ENCODE assay signal across 10 cellular contexts in genomic region chr11:64870893-64871849, GRCh38. TPM values are rescaled to one million over a fixed set of nuclear protein-coding genes. Genes with fewer than 3 reads are reported as not detected.
DNase-seq lines count a peak whose midpoint lies in the region; ATAC-seq, FAIRE-seq and TF ChIP-seq lines count a peak whose summit lies in the region.
"Had no signal": no experiment of that assay in that cellular context is flagged by ENCODE, and none has a peak within 500 bp of the region (broad histone marks: within the 10 kb centered on the region; RNA-seq: fewer than 3 reads in every experiment).

No MANE protein-coding gene starts in this region.

- peaks cover 95% of the 10 kb centered on the region for H3K36me3 Mint-ChIP-seq in activated T-helper 17 cell treated with anti-CD3 and anti-CD28 coated beads, Interleukin-2, amount 50 U/mL, for 72 hours (ENCODE audit: low read depth)

- peaks cover 37% of the 10 kb centered on the region for H3K36me3 ChIP-seq in right atrium auricular region

- H3K9me3 ChIP-seq in right atrium auricular region = no peaks in the 10 kb centered on the region

- H3K27me3 Mint-ChIP-seq in activated T-helper 17 cell treated with anti-CD3 and anti-CD28 coated beads, Interleukin-2, amount 50 U/mL, for 72 hours = no peaks in the 10 kb centered on the region

- TF ChIP-seq POLR2A in GM12892 (IDR thresholded peaks at IDR 0.05; ENCODE audit: low read depth, low read length) = no peak; the same call in 1 of the 2 replicates

- H3K4me3 ChIP-seq in right atrium auricular region (peak overlapping the region in 1 of 2 donors; percentile 19), skin epidermis (peak overlapping the region in 1 of 7 experiments; percentile 7)

- H3K4me3 Mint-ChIP-seq in activated T-helper 17 cell treated with anti-CD3 and anti-CD28 coated beads, Interleukin-2, amount 50 U/mL, for 72 hours = peak overlapping the region; percentile 88

- no peak for TF ChIP-seq CTCF in right atrium auricular region (IDR thresholded peaks at IDR 0.05)

- no peaks in the 10 kb centered on the region for H3K27me3 ChIP-seq in right atrium auricular region

- DNase-seq in GM12892 (ENCODE audit: insufficient read length) (no peak), right atrium auricular region (ENCODE audit: low spot score) (no peak), DMS79 treated with DMSO at 0.1 percent for 48 hours (lab: John Stamatoyannopoulos, UW) (no peak), middle frontal gyrus (ENCODE audit: extremely low spot score, low spot score) (no peak), COLO829 (ENCODE audit: low spot score) (no peak)

- no peaks in the 10 kb centered on the region for H3K9me3 Mint-ChIP-seq in activated T-helper 17 cell treated with anti-CD3 and anti-CD28 coated beads, Interleukin-2, amount 50 U/mL, for 72 hours

- peak; percentile 73 for FAIRE-seq in GM12892 (lab: Jason Lieb, UNC)
- FAIRE-seq: GM18507 had no signal

- peak overlapping the region; percentile 86 for H3K27ac Mint-ChIP-seq in activated T-helper 17 cell treated with anti-CD3 and anti-CD28 coated beads, Interleukin-2, amount 50 U/mL, for 72 hours

- ATAC-seq in activated T-helper 17 cell treated with anti-CD3 and anti-CD28 coated beads, Interleukin-2, amount 50 U/mL, for 72 hours (replicated peaks) = no peak
- no peak for ATAC-seq in HG02678 (IDR thresholded peaks at IDR 0.05; ENCODE audit: unreplicated experiment)

- peaks cover 0 to 90% of the 10 kb centered on the region in 2 donors for H3K4me1 ChIP-seq in right atrium auricular region

- H3K4me1 Mint-ChIP-seq in activated T-helper 17 cell treated with anti-CD3 and anti-CD28 coated beads, Interleukin-2, amount 50 U/mL, for 72 hours = peaks cover 62% of the 10 kb centered on the region

- H3K27ac ChIP-seq in right atrium auricular region (peak overlapping the region; percentile 79 to 80), skin epidermis (peak overlapping the region in 19 of 21 experiments; percentile 34 to 88 (median 80))

RNA-seq across cellular contexts. Expression of gene EHD1, which starts 7.2 kb away (rescaled TPM):
- polyA plus RNA-seq in GM12892 (2012; ENCODE audit: missing spikeins) = 76.6 TPM
- 100 to 1,000 TPM in 1 of 2 donors, 10 to 100 TPM in 1; 96.5 to 107 TPM for total RNA-seq in activated T-helper 17 cell treated with anti-CD3 and anti-CD28 coated beads, Interleukin-2, amount 50 U/mL, for 72 hours
- 10 to 100 TPM; 29.5 to 34.1 TPM for total RNA-seq in right atrium auricular region

RNA-seq across cellular contexts. Expression of gene CDC42BPG, which starts 26.7 kb away (rescaled TPM):
- polyA plus RNA-seq in GM12892 (2012; ENCODE audit: missing spikeins) = 0.15 TPM
- under 1 TPM; 0.37 to 0.71 TPM for total RNA-seq in activated T-helper 17 cell treated with anti-CD3 and anti-CD28 coated beads, Interleukin-2, amount 50 U/mL, for 72 hours
- 1 to 10 TPM in 1 of 2 donors, under 1 TPM in 1; 0.33 to 1.0 TPM for total RNA-seq in right atrium auricular region
- total RNA-seq: RPMI7951 had no signal

RNA-seq across cellular contexts. Expression of gene ATG2A, which starts 45.8 kb away (rescaled TPM):
- 3.2 TPM for polyA plus RNA-seq in GM12892 (2012; ENCODE audit: missing spikeins)
- total RNA-seq in activated T-helper 17 cell treated with anti-CD3 and anti-CD28 coated beads, Interleukin-2, amount 50 U/mL, for 72 hours = 10 to 100 TPM; 20.9 to 23.1 TPM
- 10 to 100 TPM; 16.0 to 24.1 TPM for total RNA-seq in right atrium auricular region

RNA-seq across cellular contexts. Expression of gene PPP2R5B, which starts 53.3 kb away (rescaled TPM):
- 8.6 TPM for polyA plus RNA-seq in GM12892 (2012; ENCODE audit: missing spikeins)
- total RNA-seq in activated T-helper 17 cell treated with anti-CD3 and anti-CD28 coated beads, Interleukin-2, amount 50 U/mL, for 72 hours = 10 to 100 TPM; 14.6 to 43.0 TPM
- 10 to 100 TPM; 21.5 to 23.0 TPM for total RNA-seq in right atrium auricular region
